Comparison of ENCODE assay signal across 10 cellular contexts in the genomic region with DNA sequence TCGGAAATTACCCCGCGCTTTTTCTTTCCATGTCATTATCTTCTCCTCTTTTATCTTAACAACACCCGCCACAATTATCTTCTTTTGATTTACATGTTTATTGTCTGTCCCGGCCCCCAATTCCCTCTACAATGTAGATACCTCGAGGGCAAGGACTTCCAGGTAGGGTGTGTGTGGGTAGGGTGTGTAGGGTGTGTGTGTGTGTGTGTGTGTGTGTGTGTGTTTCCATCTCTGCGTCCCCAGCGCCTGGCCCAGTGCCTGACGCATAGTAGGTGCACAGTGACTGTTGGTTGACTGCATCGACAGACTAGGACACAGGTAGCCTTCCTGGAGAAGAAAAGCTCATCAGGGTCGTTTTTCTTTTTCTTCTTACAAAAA.
DNase-seq lines count a peak whose midpoint lies in the region; ATAC-seq, FAIRE-seq and TF ChIP-seq lines count a peak whose summit lies in the region.
"Had no signal": no experiment of that assay in that cellular context is flagged by ENCODE, and none has a peak within 500 bp of the region (broad histone marks: within the 10 kb centered on the region; RNA-seq: fewer than 3 reads in every experiment).

No MANE protein-coding gene starts in this region.

- no peak for ATAC-seq in K562
- ATAC-seq in GM19351 (IDR thresholded peaks at IDR 0.05; ENCODE audit: unreplicated experiment) = no peak

- CTCF ChIA-PET in K562 (lab: Yijun Ruan, JAX; ENCODE audit: low intra/inter-chr PET ratio) = no interaction called here

- 10% methylated on average over 11 of the region's 11 CpGs for WGBS in HUES64
- 5% methylated on average over 10 of the region's 11 CpGs for WGBS in K562 (ENCODE audit: insufficient coverage, low coverage, missing lambda C conversion rate)

- TF ChIP-seq RAD21 in K562 (CRISPR knock-in tag; conservative IDR thresholded peaks at IDR 0.05 in 1 of 2, IDR thresholded peaks at IDR 0.05 in 1 of 2) = no peak

- H3K4me1 ChIP-seq in HUES64 (ENCODE audit: insufficient read depth, low read length) (peaks cover 35% of the 10 kb centered on the region), K562 (replicated peaks in 1 of 2; ENCODE audit: control insufficient read depth in 2 of 2, insufficient read depth in 2 of 2, low read length in 2 of 2) (peaks cover 0 to 13% of the 10 kb centered on the region in 2 experiments; a peak in 2 of 5 replicates), stomach smooth muscle (ENCODE audit: control insufficient read depth, insufficient read depth, low read length) (peaks cover 20% of the 10 kb centered on the region)

- no peak overlapping the region for H3K9ac ChIP-seq in HUES64 (ENCODE audit: low read depth, low read length)
- no peak overlapping the region for H3K9ac ChIP-seq in K562 (ENCODE audit: insufficient read depth in 1 of 2, low read depth in 2 of 2, low read length in 2 of 2)
- H3K9ac ChIP-seq in stomach smooth muscle (ENCODE audit: low read length in 2 of 2) = no peak overlapping the region

- no peaks in the 10 kb centered on the region for H3K79me2 ChIP-seq in K562 (ENCODE audit: control insufficient read depth, insufficient read depth, low read length)

- H3K9me1 ChIP-seq in K562 (ENCODE audit: control insufficient read depth, insufficient read depth, low read length) = no peaks in the 10 kb centered on the region

- H3K4me2 ChIP-seq in K562 (ENCODE audit: insufficient read depth, low read length) = no peak overlapping the region

- BruUV-seq in K562 (replicated peaks; lab: Mats Ljungman, UMichigan) = no TSS peak

- TF ChIP-seq CTCF in K562 (IDR thresholded peaks at IDR 0.05 in 2 of 3, conservative IDR thresholded peaks at IDR 0.05 in 1 of 3; ENCODE audit: insufficient read depth in 2 of 3, low read depth in 1 of 3, low read length in 3 of 3) = no peak
- no peak for TF ChIP-seq CTCF in kidney epithelial cell (IDR thresholded peaks at IDR 0.05; ENCODE audit: insufficient read depth, low read length, poor library complexity, severe bottlenecking)

- H3K9me3 ChIP-seq in HUES64 (ENCODE audit: insufficient read depth, low read depth, low read length) (no peaks in the 10 kb centered on the region), K562 (replicated peaks; ENCODE audit: control insufficient read depth, insufficient read depth, low read depth, low read length) (no peaks in the 10 kb centered on the region), stomach smooth muscle (ENCODE audit: control insufficient read depth in 2 of 2, low read length in 2 of 2) (no peaks in the 10 kb centered on the region)

- FAIRE-seq in K562 (lab: Jason Lieb, UNC) = no peak

- no peak overlapping the region for H3K27ac ChIP-seq in HUES64 (ENCODE audit: low read depth, low read length)
- no peak overlapping the region for H3K27ac ChIP-seq in K562 (ENCODE audit: extremely low read depth, low read depth, low read length)
- H3K27ac ChIP-seq in stomach smooth muscle (ENCODE audit: low read length) = no peak overlapping the region

- no peaks in the 10 kb centered on the region for H4K20me1 ChIP-seq in K562 (replicated peaks; ENCODE audit: control insufficient read depth, insufficient read depth, low read length)

- no peak for TF ChIP-seq EP300 in K562 (IDR thresholded peaks at IDR 0.05; ENCODE audit: low read length)

- in situ Hi-C loops in K562 (cut with MboI) = no loop called here

- H3K27me3 ChIP-seq in HUES64 (ENCODE audit: insufficient read depth, low read length) (peaks cover 74% of the 10 kb centered on the region), K562 (ENCODE audit: control insufficient read depth in 2 of 2, insufficient read depth in 2 of 2, low read length in 2 of 2) (peaks cover 3 to 30% of the 10 kb centered on the region in 2 experiments; a peak in 4 of 5 replicates), kidney epithelial cell (ENCODE audit: control insufficient read depth, insufficient read depth, low read length) (peaks cover 8% of the 10 kb centered on the region), stomach smooth muscle (ENCODE audit: control insufficient read depth in 1 of 2, insufficient read depth in 2 of 2, low read length in 2 of 2) (peaks cover 0 to 4% of the 10 kb centered on the region in 2 donors)

- peak overlapping the region; percentile 65 for H3K4me3 ChIP-seq in HUES64 (ENCODE audit: low read length)
- no peak overlapping the region for H3K4me3 ChIP-seq in K562
- H3K4me3 ChIP-seq in kidney epithelial cell (ENCODE audit: low read depth, low read length) = peak overlapping the region; percentile 82
- H3K4me3 ChIP-seq in stomach smooth muscle (ENCODE audit: low read length in 2 of 2) = peak overlapping the region; percentile 62 to 83

- H2AFZ ChIP-seq in K562 (ENCODE audit: low read depth, low read length) = no peak overlapping the region

- intact Hi-C loops in K562 (cut with micrococcal nuclease) = no loop called here

- no peaks in the 10 kb centered on the region for H3K36me3 ChIP-seq in HUES64 (ENCODE audit: insufficient read depth, low read length)
- H3K36me3 ChIP-seq in K562 (ENCODE audit: control insufficient read depth, insufficient read depth, low read length) = no peaks in the 10 kb centered on the region
- no peaks in the 10 kb centered on the region for H3K36me3 ChIP-seq in kidney epithelial cell (ENCODE audit: control insufficient read depth, insufficient read depth, low read length)
- H3K36me3 ChIP-seq in stomach smooth muscle (ENCODE audit: control insufficient read depth in 2 of 2, insufficient read depth in 2 of 2, low read length in 2 of 2) = no peaks in the 10 kb centered on the region

- POLR2A ChIA-PET in K562 (lab: Yijun Ruan, JAX) = interaction anchor here (0.7 kb wide), 1 partner anchor 137 kb away, joined by 3 read pairs; no protein-coding TSS in a partner anchor

- TF ChIP-seq POLR2A in K562 (conservative IDR thresholded peaks at IDR 0.05) = no peak

- DNase-seq in K562 (ENCODE audit: extremely low read depth in 1 of 4, low spot score in 3 of 4) (no peak), kidney epithelial cell (ENCODE audit: low read depth) (no peak), COR-L47 (lab: John Stamatoyannopoulos, UW) (no peak), GM03348 (ENCODE audit: low spot score) (no peak)
- no peak for DNase-seq in stimulated activated CD4-positive, alpha-beta T cell treated with anti-CD3 and anti-CD28 coated beads, Interleukin-12 subunit alpha, Interleukin-12 subunit beta, amount 100 ng/mL, for 4 hours
- DNase-seq: kidney glomerular epithelial cell, T-helper 2 cell had no signal

TF ChIP-seq in K562, 482 proteins besides CTCF, POLR2A, EP300 and RAD21:
- no peak for TF ChIP-seq OTX1 (CRISPR knock-in tag; IDR thresholded peaks at IDR 0.05)
- peak; percentile 55; the same call in 1 of the 2 replicates for TF ChIP-seq ZKSCAN1 (IDR thresholded peaks at IDR 0.05; ENCODE audit: low read depth, low read length)
- TF ChIP-seq ZEB2 (IDR thresholded peaks at IDR 0.05) = no peak
